ENCODE assay signal across 14 cellular contexts in genomic region chr5:96691503-96692303, GRCh38. TPM values are rescaled to one million over a fixed set of nuclear protein-coding genes. Genes with fewer than 3 reads are reported as not detected.
DNase-seq lines count a peak whose midpoint lies in the region; ATAC-seq and TF ChIP-seq lines count a peak whose summit lies in the region.
"Had no signal": no experiment of that assay in that cellular context is flagged by ENCODE, and none has a peak within 500 bp of the region (broad histone marks: within the 10 kb centered on the region; RNA-seq: fewer than 3 reads in every experiment).

No MANE protein-coding gene starts in this region.

- ATAC-seq in WTC11 (no peak), GM18861 (IDR thresholded peaks at IDR 0.05; ENCODE audit: unreplicated experiment) (no peak)
- ATAC-seq: activated CD8-positive, alpha-beta T cell treated with anti-CD3 and anti-CD28 coated beads for 36 hours had no signal

- H4K12ac ChIP-seq in trophoblast cell (ENCODE audit: low read depth, low read length) = no peak overlapping the region

- no peak overlapping the region for H3K23ac ChIP-seq in trophoblast cell (ENCODE audit: low read length)

- no peak overlapping the region for H2BK5ac ChIP-seq in trophoblast cell (ENCODE audit: low read depth, low read length, poor library complexity)

- H3K14ac ChIP-seq in trophoblast cell (ENCODE audit: low read length) = no peak overlapping the region

- H3K36me3 ChIP-seq in Caco-2 (ENCODE audit: control insufficient read depth, insufficient read depth, low read length) (0 out of 2 replicates have a peak, but pooled peaks cover 3% of the 10 kb centered on the region), trophoblast cell (ENCODE audit: control insufficient read depth in 1 of 2, insufficient read depth in 2 of 2, low read length in 2 of 2) (peaks cover 2% of the 10 kb centered on the region in 2 experiments), esophagus muscularis mucosa (peaks cover 0 to 10% (median 5%) of the 10 kb centered on the region in 4 donors), colonic mucosa (peaks cover 4% of the 10 kb centered on the region)

- H3K27ac Mint-ChIP-seq in Caco-2 (ENCODE audit: unreplicated experiment) (peak overlapping the region; percentile 40), WTC11 (peak overlapping the region; percentile 24; the same call in 1 of the 2 replicates)
- H3K27ac Mint-ChIP-seq: activated CD8-positive, alpha-beta T cell treated with anti-CD3 and anti-CD28 coated beads for 36 hours; stimulated activated naive CD8-positive, alpha-beta T cell treated with anti-CD3 and anti-CD28 coated beads, Interleukin-15, Interleukin-2, amounts not matched to agents 100 ng/mL and 50 ng/mL, for 24 hours had no signal

- H3K79me1 ChIP-seq in trophoblast cell (ENCODE audit: low read length) = no peaks in the 10 kb centered on the region

- intact Hi-C loops in Caco-2 (cut with micrococcal nuclease; ENCODE audit: unreplicated experiment) = no loop called here
- intact Hi-C loops in esophagus muscularis mucosa (cut with DNase I) = no loop called here
- intact Hi-C loops in colonic mucosa (cut with DNase I) = no loop called here

- H3K9me3 ChIP-seq in Caco-2 (no peaks in the 10 kb centered on the region), trophoblast cell (ENCODE audit: insufficient read depth, low read depth, low read length) (no peaks in the 10 kb centered on the region), esophagus muscularis mucosa (no peaks in the 10 kb centered on the region), colonic mucosa (no peaks in the 10 kb centered on the region)

- CTCF ChIA-PET in Caco-2 (lab: Charles Lee) (no interaction called here), WTC11 (lab: Charles Lee) (interaction anchor here (0.6 kb wide), 1 partner anchor 10 kb away, joined by 3 read pairs; no protein-coding TSS in a partner anchor)

- H3K36me3 Mint-ChIP-seq in Caco-2 (ENCODE audit: insufficient read depth, unreplicated experiment) = peaks cover 52% of the 10 kb centered on the region
- H3K36me3 Mint-ChIP-seq in WTC11 = no peaks in the 10 kb centered on the region

- H3K4ac ChIP-seq in trophoblast cell (ENCODE audit: low read depth, low read length) = no peak overlapping the region

- no peaks in the 10 kb centered on the region for H3K9me3 Mint-ChIP-seq in Caco-2 (ENCODE audit: unreplicated experiment)
- no peaks in the 10 kb centered on the region for H3K9me3 Mint-ChIP-seq in WTC11
- H3K9me3 Mint-ChIP-seq: activated CD8-positive, alpha-beta T cell treated with anti-CD3 and anti-CD28 coated beads for 36 hours; CD4-positive, CD25-positive, alpha-beta regulatory T cell; stimulated activated naive CD8-positive, alpha-beta T cell treated with anti-CD3 and anti-CD28 coated beads, Interleukin-15, Interleukin-2, amounts not matched to agents 100 ng/mL and 50 ng/mL, for 24 hours had no signal

- no peak overlapping the region for H3K4me3 Mint-ChIP-seq in Caco-2 (ENCODE audit: unreplicated experiment)
- H3K4me3 Mint-ChIP-seq in WTC11 = no peak overlapping the region
- H3K4me3 Mint-ChIP-seq: activated CD8-positive, alpha-beta T cell treated with anti-CD3 and anti-CD28 coated beads for 36 hours; CD4-positive, CD25-positive, alpha-beta regulatory T cell; stimulated activated naive CD8-positive, alpha-beta T cell treated with anti-CD3 and anti-CD28 coated beads, Interleukin-15, Interleukin-2, amounts not matched to agents 100 ng/mL and 50 ng/mL, for 24 hours had no signal

- H3K79me2 ChIP-seq in trophoblast cell (ENCODE audit: control insufficient read depth, insufficient read depth, low read length, poor library complexity) = no peaks in the 10 kb centered on the region

- peak in 1 of 2 experiments; percentile 25 for DNase-seq in Caco-2
- DNase-seq in WTC11 (ENCODE audit: low spot score) = no peak
- DNase-seq in fibroblast of pulmonary artery (ENCODE audit: low read depth) = peak; percentile 54
- DNase-seq in trophoblast cell = peak; percentile 45 to 89
- no peak for DNase-seq in NAMALWA (ENCODE audit: low spot score)
- no peak for DNase-seq in esophagus muscularis mucosa (ENCODE audit: extremely low spot score)
- DNase-seq in colonic mucosa = no peak
- DNase-seq: activated CD8-positive, alpha-beta T cell treated with anti-CD3 and anti-CD28 coated beads for 36 hours; activated effector memory CD4-positive, alpha-beta T cell treated with Interleukin-2 at 50 U/mL for 16 hours; CD4-positive, CD25-positive, alpha-beta regulatory T cell; NCI-H1694 treated with DMSO at 0.1 percent for 48 hours had no signal

- H3K4me3 ChIP-seq in Caco-2 (ENCODE audit: low read depth, low read length) (no peak overlapping the region), fibroblast of pulmonary artery (replicated peaks; ENCODE audit: low read depth, low read length) (no peak overlapping the region), trophoblast cell (ENCODE audit: low read depth, low read length) (no peak overlapping the region), esophagus muscularis mucosa (no peak overlapping the region), colonic mucosa (no peak overlapping the region)

- no peak overlapping the region for H2AK5ac ChIP-seq in trophoblast cell (ENCODE audit: low read length)

- TF ChIP-seq EP300 in esophagus muscularis mucosa (IDR thresholded peaks at IDR 0.05) = no peak

- H3K27ac ChIP-seq in trophoblast cell (ENCODE audit: low read depth, low read length) (no peak overlapping the region), esophagus muscularis mucosa (replicated peaks in 1 of 4) (peak overlapping the region in 1 of 4 donors; percentile 2), colonic mucosa (no peak overlapping the region)
- H3K27ac ChIP-seq: KMS-11 had no signal

- POLR2A ChIA-PET in Caco-2 (lab: Charles Lee) = no interaction called here
- POLR2A ChIA-PET in WTC11 (lab: Charles Lee) = no interaction called here

- H2BK12ac ChIP-seq in trophoblast cell (ENCODE audit: low read length) = no peak overlapping the region

- H3K27me3 ChIP-seq in Caco-2 (replicated peaks; ENCODE audit: control insufficient read depth, insufficient read depth, low read length) (no peaks in the 10 kb centered on the region), trophoblast cell (ENCODE audit: insufficient read depth, low read length) (no peaks in the 10 kb centered on the region), esophagus muscularis mucosa (no peaks in the 10 kb centered on the region), colonic mucosa (no peaks in the 10 kb centered on the region)

- H3K4me1 ChIP-seq in Caco-2 (peaks cover 4% of the 10 kb centered on the region), trophoblast cell (ENCODE audit: control insufficient read depth in 1 of 2, insufficient read depth in 2 of 2, low read length in 2 of 2) (no peaks in the 10 kb centered on the region), esophagus muscularis mucosa (peaks cover 7 to 26% (median 15%) of the 10 kb centered on the region in 4 donors), colonic mucosa (peaks cover 4% of the 10 kb centered on the region)

- TF ChIP-seq CTCF in Caco-2 (IDR thresholded peaks at IDR 0.05; ENCODE audit: insufficient read depth in 1 of 2, low read depth in 1 of 2, low read length in 1 of 2, severe bottlenecking in 1 of 2, unreplicated experiment in 1 of 2) (peak in 1 of 2 experiments; percentile 9), WTC11 (IDR thresholded peaks at IDR 0.05) (no peak), fibroblast of pulmonary artery (IDR thresholded peaks at IDR 0.05; ENCODE audit: low read length, missing control alignments) (no peak), esophagus muscularis mucosa (IDR thresholded peaks at IDR 0.05) (no peak), colonic mucosa (IDR thresholded peaks at IDR 0.05) (no peak)

- no peak overlapping the region for H4K91ac ChIP-seq in trophoblast cell (ENCODE audit: low read depth, low read length)

- H2BK120ac ChIP-seq in trophoblast cell (ENCODE audit: insufficient read depth, low read length, poor library complexity) = no peak overlapping the region

- TF ChIP-seq POLR2A in esophagus muscularis mucosa (IDR thresholded peaks at IDR 0.05; ENCODE audit: low read depth) = no peak

- H2AFZ ChIP-seq in trophoblast cell (ENCODE audit: insufficient read depth, low read length, poor library complexity) = no peak overlapping the region

- no peak overlapping the region for H4K8ac ChIP-seq in trophoblast cell (ENCODE audit: low read depth, low read length)

- no TSS peak for BruUV-seq in Caco-2 (replicated peaks; lab: Mats Ljungman, UMichigan)

- H3K18ac ChIP-seq in trophoblast cell (ENCODE audit: low read length) = no peak overlapping the region

- WGBS in trophoblast cell (ENCODE audit: extremely low coverage, insufficient coverage, insufficient read length) = no CpG with 5 or more reads among the region's 2 CpGs
- 80% methylated on average over 2 of the region's 2 CpGs for WGBS in esophagus muscularis mucosa

- no peak overlapping the region for H3K4me2 ChIP-seq in trophoblast cell (ENCODE audit: low read length)
- H3K4me2 ChIP-seq: KMS-11 had no signal

- no peak overlapping the region for H3K9ac ChIP-seq in trophoblast cell (ENCODE audit: low read length)
- H3K9ac ChIP-seq in colonic mucosa (ENCODE audit: low read depth in 2 of 2, low read length in 2 of 2) = no peak overlapping the region
- H3K9ac ChIP-seq: KMS-11 had no signal

- H3K4me1 Mint-ChIP-seq in Caco-2 (ENCODE audit: low read depth, unreplicated experiment) (peaks cover 14% of the 10 kb centered on the region), WTC11 (peaks cover 5% of the 10 kb centered on the region; the same call in 1 of the 2 replicates)

- H3K27me3 Mint-ChIP-seq in Caco-2 (ENCODE audit: insufficient read depth, unreplicated experiment) (no peaks in the 10 kb centered on the region), WTC11 (ENCODE audit: low read depth) (no peaks in the 10 kb centered on the region)
- H3K27me3 Mint-ChIP-seq: activated CD8-positive, alpha-beta T cell treated with anti-CD3 and anti-CD28 coated beads for 36 hours; CD4-positive, CD25-positive, alpha-beta regulatory T cell; stimulated activated naive CD8-positive, alpha-beta T cell treated with anti-CD3 and anti-CD28 coated beads, Interleukin-15, Interleukin-2, amounts not matched to agents 100 ng/mL and 50 ng/mL, for 24 hours had no signal

TF ChIP-seq in WTC11, 78 proteins besides CTCF, POLR2A, EP300 and RAD21 (continues in another document):
- TF ChIP-seq RORB (CRISPR knock-in tag; IDR thresholded peaks at IDR 0.05) = no peak
- no peak for TF ChIP-seq ZSCAN18 (CRISPR knock-in tag; IDR thresholded peaks at IDR 0.05)

RNA-seq across cellular contexts. Expression of gene CAST, which starts 29.5 kb away (rescaled TPM):
- 418 and 426 TPM in 2 replicates for total RNA-seq in Caco-2 (2022)
- 38.9 to 45.9 TPM (median 40.0 TPM) in 3 replicates for total RNA-seq in WTC11 (2021)
- 174 and 186 TPM in 2 replicates for polyA plus RNA-seq in trophoblast cell (2013)
- total RNA-seq in esophagus muscularis mucosa = 100 to 1,000 TPM; 238 to 346 (median 296) TPM
- 100 to 1,000 TPM; 315 to 490 TPM for total RNA-seq in colonic mucosa

Comparison
In these comparisons a context has a peak if more than half of its experiments do, and no peak if none do; other contexts are left out.
1. DNase-seq: peak in fibroblast of pulmonary artery (single experiment) and trophoblast cell (2 of 2); none in WTC11 (single experiment), NAMALWA (single experiment), esophagus muscularis mucosa (single experiment) and colonic mucosa (single experiment).